1 cellular context compared by ENCODE assay signal in the genomic region with DNA sequence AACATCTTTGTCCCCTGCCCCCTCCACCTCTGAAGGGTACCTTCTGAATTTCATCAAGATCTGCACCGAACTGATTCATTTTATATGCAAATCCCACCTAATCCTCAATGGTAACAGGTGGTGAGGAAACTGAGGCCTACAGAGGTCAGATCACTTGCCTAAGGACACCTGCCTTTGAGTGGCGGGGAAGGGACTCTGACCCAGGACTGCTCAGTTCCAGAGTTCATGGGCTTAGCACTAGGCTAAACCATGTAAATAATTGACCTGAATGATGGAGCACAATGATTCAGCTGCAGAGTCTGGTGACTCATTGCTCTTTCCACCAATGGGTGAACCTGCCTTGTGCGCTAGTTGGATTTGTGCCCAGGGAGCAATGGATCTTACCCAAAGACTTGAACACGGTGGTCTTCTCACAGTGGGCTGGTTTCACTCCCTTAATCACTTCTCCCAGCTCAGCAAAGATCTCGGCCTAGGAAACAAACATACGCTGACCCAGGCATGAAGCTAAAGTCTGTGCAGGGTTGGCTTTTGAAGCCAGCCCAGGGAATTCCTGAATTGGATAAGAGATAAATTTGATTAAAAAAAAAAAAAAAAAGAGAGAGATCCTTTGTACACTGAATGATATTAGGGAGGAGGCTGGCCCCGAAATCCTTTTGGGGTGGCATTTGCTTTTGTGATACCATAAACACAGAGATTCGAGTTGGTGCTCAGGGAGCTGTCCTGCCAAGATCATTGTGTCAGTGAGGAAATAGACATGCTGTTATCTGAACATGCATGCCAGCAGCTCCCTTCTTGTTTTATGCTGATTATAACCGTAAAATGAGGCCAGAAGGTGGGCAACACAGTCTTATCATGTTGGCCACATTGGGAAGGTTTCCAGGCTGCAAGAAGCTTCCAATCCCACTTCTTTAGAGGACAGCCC.
TF ChIP-seq lines count a peak whose summit lies in the region.

No MANE protein-coding gene starts in this region.

TF ChIP-seq in K562, 482 proteins besides CTCF, POLR2A, EP300 and RAD21 (continued from another document and continues in another):
- TF ChIP-seq, protein P1, sequence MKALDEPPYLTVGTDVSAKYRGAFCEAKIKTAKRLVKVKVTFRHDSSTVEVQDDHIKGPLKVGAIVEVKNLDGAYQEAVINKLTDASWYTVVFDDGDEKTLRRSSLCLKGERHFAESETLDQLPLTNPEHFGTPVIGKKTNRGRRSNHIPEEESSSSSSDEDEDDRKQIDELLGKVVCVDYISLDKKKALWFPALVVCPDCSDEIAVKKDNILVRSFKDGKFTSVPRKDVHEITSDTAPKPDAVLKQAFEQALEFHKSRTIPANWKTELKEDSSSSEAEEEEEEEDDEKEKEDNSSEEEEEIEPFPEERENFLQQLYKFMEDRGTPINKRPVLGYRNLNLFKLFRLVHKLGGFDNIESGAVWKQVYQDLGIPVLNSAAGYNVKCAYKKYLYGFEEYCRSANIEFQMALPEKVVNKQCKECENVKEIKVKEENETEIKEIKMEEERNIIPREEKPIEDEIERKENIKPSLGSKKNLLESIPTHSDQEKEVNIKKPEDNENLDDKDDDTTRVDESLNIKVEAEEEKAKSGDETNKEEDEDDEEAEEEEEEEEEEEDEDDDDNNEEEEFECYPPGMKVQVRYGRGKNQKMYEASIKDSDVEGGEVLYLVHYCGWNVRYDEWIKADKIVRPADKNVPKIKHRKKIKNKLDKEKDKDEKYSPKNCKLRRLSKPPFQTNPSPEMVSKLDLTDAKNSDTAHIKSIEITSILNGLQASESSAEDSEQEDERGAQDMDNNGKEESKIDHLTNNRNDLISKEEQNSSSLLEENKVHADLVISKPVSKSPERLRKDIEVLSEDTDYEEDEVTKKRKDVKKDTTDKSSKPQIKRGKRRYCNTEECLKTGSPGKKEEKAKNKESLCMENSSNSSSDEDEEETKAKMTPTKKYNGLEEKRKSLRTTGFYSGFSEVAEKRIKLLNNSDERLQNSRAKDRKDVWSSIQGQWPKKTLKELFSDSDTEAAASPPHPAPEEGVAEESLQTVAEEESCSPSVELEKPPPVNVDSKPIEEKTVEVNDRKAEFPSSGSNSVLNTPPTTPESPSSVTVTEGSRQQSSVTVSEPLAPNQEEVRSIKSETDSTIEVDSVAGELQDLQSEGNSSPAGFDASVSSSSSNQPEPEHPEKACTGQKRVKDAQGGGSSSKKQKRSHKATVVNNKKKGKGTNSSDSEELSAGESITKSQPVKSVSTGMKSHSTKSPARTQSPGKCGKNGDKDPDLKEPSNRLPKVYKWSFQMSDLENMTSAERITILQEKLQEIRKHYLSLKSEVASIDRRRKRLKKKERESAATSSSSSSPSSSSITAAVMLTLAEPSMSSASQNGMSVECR (CRISPR knock-in tag; IDR thresholded peaks at IDR 0.05), result no peak
- TF ChIP-seq BCL6 (CRISPR knock-in tag; IDR thresholded peaks at IDR 0.05) (no peak), GTF2A2 (tag; IDR thresholded peaks at IDR 0.05) (no peak), NFYB (IDR thresholded peaks at IDR 0.05; ENCODE audit: extremely low read depth, insufficient read length) (peak; percentile 53), CHD4 (IDR thresholded peaks at IDR 0.05; ENCODE audit: insufficient read depth, insufficient replicate concordance, low read depth, low read length, poor library complexity, severe bottlenecking) (no peak), CBFA2T2 (conservative IDR thresholded peaks at IDR 0.05) (peak; percentile 98), GATAD2B (IDR thresholded peaks at IDR 0.05; ENCODE audit: borderline replicate concordance) (peak; percentile 68; the same call in 1 of the 2 replicates), CCAR2 (IDR thresholded peaks at IDR 0.05; ENCODE audit: low read depth, low read length) (no peak), NUFIP1 (IDR thresholded peaks at IDR 0.05; ENCODE audit: partially characterized antibody) (no peak), SMAD1 (IDR thresholded peaks at IDR 0.05; ENCODE audit: low read depth, low read length, partially characterized antibody) (peak; percentile 68), HDAC6 (IDR thresholded peaks at IDR 0.05; ENCODE audit: low read depth, low read length) (no peak), THRAP3 (IDR thresholded peaks at IDR 0.05; ENCODE audit: borderline replicate concordance) (no peak), MIER1 (IDR thresholded peaks at IDR 0.05; ENCODE audit: low read depth) (0 out of 2 replicates have a peak, but pooled peaks have one; percentile 24), BRF1 (IDR thresholded peaks at IDR 0.05; ENCODE audit: borderline replicate concordance, extremely low read depth, insufficient read length) (no peak), RFX7 (CRISPR knock-in tag; IDR thresholded peaks at IDR 0.05) (no peak), MTA2 (IDR thresholded peaks at IDR 0.05; ENCODE audit: low read depth) (peak; percentile 97), ZBTB7A (IDR thresholded peaks at IDR 0.05; ENCODE audit: borderline replicate concordance, control insufficient read depth, low read depth, low read length) (0 out of 2 replicates have a peak, but pooled peaks have one; percentile 21), EWSR1 (IDR thresholded peaks at IDR 0.05; ENCODE audit: borderline replicate concordance, low read depth, partially characterized antibody) (no peak), TRIM24 (IDR thresholded peaks at IDR 0.05) (peak; percentile 98), EP400 (IDR thresholded peaks at IDR 0.05) (peak; percentile 51; the same call in 1 of the 2 replicates), PTBP1 (IDR thresholded peaks at IDR 0.05; ENCODE audit: low read depth, low read length) (no peak), RFX5 (IDR thresholded peaks at IDR 0.05; ENCODE audit: low read depth, low read length) (no peak), MTF1 (CRISPR knock-in tag; IDR thresholded peaks at IDR 0.05; ENCODE audit: borderline replicate concordance) (no peak), CXXC5 (CRISPR knock-in tag; IDR thresholded peaks at IDR 0.05) (peak; percentile 65), NFE2L1 (tag; IDR thresholded peaks at IDR 0.05; ENCODE audit: borderline replicate concordance, low read depth) (no peak)
- TF ChIP-seq, protein P2, sequence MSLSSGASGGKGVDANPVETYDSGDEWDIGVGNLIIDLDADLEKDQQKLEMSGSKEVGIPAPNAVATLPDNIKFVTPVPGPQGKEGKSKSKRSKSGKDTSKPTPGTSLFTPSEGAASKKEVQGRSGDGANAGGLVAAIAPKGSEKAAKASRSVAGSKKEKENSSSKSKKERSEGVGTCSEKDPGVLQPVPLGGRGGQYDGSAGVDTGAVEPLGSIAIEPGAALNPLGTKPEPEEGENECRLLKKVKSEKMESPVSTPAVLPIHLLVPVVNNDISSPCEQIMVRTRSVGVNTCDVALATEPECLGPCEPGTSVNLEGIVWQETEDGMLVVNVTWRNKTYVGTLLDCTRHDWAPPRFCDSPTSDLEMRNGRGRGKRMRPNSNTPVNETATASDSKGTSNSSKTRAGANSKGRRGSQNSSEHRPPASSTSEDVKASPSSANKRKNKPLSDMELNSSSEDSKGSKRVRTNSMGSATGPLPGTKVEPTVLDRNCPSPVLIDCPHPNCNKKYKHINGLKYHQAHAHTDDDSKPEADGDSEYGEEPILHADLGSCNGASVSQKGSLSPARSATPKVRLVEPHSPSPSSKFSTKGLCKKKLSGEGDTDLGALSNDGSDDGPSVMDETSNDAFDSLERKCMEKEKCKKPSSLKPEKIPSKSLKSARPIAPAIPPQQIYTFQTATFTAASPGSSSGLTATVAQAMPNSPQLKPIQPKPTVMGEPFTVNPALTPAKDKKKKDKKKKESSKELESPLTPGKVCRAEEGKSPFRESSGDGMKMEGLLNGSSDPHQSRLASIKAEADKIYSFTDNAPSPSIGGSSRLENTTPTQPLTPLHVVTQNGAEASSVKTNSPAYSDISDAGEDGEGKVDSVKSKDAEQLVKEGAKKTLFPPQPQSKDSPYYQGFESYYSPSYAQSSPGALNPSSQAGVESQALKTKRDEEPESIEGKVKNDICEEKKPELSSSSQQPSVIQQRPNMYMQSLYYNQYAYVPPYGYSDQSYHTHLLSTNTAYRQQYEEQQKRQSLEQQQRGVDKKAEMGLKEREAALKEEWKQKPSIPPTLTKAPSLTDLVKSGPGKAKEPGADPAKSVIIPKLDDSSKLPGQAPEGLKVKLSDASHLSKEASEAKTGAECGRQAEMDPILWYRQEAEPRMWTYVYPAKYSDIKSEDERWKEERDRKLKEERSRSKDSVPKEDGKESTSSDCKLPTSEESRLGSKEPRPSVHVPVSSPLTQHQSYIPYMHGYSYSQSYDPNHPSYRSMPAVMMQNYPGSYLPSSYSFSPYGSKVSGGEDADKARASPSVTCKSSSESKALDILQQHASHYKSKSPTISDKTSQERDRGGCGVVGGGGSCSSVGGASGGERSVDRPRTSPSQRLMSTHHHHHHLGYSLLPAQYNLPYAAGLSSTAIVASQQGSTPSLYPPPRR (CRISPR knock-in tag; IDR thresholded peaks at IDR 0.05; ENCODE audit: borderline replicate concordance), result peak; percentile 65; the same call in 1 of the 2 replicates
- TF ChIP-seq, protein P3, sequence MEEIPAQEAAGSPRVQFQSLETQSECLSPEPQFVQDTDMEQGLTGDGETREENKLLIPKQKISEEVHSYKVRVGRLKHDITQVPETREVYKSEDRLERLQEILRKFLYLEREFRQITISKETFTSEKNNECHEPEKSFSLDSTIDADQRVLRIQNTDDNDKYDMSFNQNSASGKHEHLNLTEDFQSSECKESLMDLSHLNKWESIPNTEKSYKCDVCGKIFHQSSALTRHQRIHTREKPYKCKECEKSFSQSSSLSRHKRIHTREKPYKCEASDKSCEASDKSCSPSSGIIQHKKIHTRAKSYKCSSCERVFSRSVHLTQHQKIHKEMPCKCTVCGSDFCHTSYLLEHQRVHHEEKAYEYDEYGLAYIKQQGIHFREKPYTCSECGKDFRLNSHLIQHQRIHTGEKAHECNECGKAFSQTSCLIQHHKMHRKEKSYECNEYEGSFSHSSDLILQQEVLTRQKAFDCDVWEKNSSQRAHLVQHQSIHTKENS (CRISPR knock-in tag; IDR thresholded peaks at IDR 0.05), result no peak
- TF ChIP-seq, protein P4, sequence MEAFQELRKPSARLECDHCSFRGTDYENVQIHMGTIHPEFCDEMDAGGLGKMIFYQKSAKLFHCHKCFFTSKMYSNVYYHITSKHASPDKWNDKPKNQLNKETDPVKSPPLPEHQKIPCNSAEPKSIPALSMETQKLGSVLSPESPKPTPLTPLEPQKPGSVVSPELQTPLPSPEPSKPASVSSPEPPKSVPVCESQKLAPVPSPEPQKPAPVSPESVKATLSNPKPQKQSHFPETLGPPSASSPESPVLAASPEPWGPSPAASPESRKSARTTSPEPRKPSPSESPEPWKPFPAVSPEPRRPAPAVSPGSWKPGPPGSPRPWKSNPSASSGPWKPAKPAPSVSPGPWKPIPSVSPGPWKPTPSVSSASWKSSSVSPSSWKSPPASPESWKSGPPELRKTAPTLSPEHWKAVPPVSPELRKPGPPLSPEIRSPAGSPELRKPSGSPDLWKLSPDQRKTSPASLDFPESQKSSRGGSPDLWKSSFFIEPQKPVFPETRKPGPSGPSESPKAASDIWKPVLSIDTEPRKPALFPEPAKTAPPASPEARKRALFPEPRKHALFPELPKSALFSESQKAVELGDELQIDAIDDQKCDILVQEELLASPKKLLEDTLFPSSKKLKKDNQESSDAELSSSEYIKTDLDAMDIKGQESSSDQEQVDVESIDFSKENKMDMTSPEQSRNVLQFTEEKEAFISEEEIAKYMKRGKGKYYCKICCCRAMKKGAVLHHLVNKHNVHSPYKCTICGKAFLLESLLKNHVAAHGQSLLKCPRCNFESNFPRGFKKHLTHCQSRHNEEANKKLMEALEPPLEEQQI (IDR thresholded peaks at IDR 0.05), result peak; percentile 74
- TF ChIP-seq, protein P5, sequence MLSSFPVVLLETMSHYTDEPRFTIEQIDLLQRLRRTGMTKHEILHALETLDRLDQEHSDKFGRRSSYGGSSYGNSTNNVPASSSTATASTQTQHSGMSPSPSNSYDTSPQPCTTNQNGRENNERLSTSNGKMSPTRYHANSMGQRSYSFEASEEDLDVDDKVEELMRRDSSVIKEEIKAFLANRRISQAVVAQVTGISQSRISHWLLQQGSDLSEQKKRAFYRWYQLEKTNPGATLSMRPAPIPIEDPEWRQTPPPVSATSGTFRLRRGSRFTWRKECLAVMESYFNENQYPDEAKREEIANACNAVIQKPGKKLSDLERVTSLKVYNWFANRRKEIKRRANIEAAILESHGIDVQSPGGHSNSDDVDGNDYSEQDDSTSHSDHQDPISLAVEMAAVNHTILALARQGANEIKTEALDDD (IDR thresholded peaks at IDR 0.05), result peak; percentile 75
- TF ChIP-seq, protein P6, sequence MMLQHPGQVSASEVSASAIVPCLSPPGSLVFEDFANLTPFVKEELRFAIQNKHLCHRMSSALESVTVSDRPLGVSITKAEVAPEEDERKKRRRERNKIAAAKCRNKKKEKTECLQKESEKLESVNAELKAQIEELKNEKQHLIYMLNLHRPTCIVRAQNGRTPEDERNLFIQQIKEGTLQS (IDR thresholded peaks at IDR 0.05), result peak; percentile 95
- TF ChIP-seq, protein P6 (CRISPR knock-in tag; conservative IDR thresholded peaks at IDR 0.05), result no peak; the same call in 1 of the 2 replicates
- TF ChIP-seq, protein P7, sequence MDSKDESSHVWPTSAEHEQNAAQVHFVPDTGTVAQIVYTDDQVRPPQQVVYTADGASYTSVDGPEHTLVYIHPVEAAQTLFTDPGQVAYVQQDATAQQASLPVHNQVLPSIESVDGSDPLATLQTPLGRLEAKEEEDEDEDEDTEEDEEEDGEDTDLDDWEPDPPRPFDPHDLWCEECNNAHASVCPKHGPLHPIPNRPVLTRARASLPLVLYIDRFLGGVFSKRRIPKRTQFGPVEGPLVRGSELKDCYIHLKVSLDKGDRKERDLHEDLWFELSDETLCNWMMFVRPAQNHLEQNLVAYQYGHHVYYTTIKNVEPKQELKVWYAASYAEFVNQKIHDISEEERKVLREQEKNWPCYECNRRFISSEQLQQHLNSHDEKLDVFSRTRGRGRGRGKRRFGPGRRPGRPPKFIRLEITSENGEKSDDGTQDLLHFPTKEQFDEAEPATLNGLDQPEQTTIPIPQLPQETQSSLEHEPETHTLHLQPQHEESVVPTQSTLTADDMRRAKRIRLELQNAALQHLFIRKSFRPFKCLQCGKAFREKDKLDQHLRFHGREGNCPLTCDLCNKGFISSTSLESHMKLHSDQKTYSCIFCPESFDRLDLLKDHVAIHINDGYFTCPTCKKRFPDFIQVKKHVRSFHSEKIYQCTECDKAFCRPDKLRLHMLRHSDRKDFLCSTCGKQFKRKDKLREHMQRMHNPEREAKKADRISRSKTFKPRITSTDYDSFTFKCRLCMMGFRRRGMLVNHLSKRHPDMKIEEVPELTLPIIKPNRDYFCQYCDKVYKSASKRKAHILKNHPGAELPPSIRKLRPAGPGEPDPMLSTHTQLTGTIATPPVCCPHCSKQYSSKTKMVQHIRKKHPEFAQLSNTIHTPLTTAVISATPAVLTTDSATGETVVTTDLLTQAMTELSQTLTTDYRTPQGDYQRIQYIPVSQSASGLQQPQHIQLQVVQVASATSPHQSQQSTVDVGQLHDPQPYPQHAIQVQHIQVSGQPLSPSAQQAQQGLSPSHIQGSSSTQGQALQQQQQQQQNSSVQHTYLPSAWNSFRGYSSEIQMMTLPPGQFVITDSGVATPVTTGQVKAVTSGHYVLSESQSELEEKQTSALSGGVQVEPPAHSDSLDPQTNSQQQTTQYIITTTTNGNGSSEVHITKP (IDR thresholded peaks at IDR 0.05; ENCODE audit: partially characterized antibody), result peak; percentile 58
